9 cellular contexts compared by ENCODE assay signal in the genomic region with DNA sequence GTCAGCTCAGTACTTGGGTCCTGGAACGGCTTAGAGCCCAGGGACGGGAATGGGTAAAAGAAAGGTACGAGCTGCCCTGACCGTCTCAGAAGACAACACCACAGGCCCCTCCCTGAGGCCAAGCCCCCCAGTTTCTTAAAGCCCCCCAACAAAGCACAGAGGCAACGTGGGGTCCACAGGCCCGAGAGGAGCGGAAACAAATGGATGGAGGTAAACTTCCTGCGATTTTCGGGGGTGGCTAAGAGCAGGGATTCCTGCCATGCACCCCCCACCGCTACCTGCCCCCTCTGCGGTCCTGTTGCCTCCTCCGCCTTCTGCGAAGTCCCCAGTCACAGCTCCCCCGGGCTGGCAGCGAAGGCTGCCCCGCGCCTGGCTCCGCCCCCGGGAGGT. TPM values are rescaled to one million over a fixed set of nuclear protein-coding genes. Genes with fewer than 3 reads are reported as not detected.
DNase-seq lines count a peak whose midpoint lies in the region; ATAC-seq, FAIRE-seq and TF ChIP-seq lines count a peak whose summit lies in the region.
"Had no signal": no experiment of that assay in that cellular context is flagged by ENCODE, and none has a peak within 500 bp of the region (broad histone marks: within the 10 kb centered on the region; RNA-seq: fewer than 3 reads in every experiment).

No MANE protein-coding gene starts in this region.

- TF ChIP-seq POLR2A in IMR-90 (IDR thresholded peaks at IDR 0.05; ENCODE audit: low read depth, low read length): no peak

- H3K4me2 ChIP-seq in IMR-90 (ENCODE audit: low read depth, low read length): peak overlapping the region; percentile 98

- H3K4ac ChIP-seq in IMR-90 (ENCODE audit: low read depth, low read length): peak overlapping the region; percentile 56

- H4K91ac ChIP-seq in IMR-90 (ENCODE audit: insufficient read depth, low read depth, low read length): peak overlapping the region; percentile 24; the same call in 1 of the 2 replicates

- no peaks in the 10 kb centered on the region for H3K27me3 ChIP-seq in IMR-90 (ENCODE audit: control insufficient read depth, insufficient read depth, low read length)
- H3K27me3 ChIP-seq in brain microvascular endothelial cell (replicated peaks): no peaks in the 10 kb centered on the region

- peak overlapping the region; percentile 39; the same call in 1 of the 2 replicates for H3K18ac ChIP-seq in IMR-90 (ENCODE audit: low read depth, low read length)

- 0 out of 2 replicates have a peak overlapping the region, but pooled peaks have one; percentile 7 for H4K5ac ChIP-seq in IMR-90 (ENCODE audit: low read depth, low read length)

- peak overlapping the region; percentile 67; the same call in 1 of the 2 replicates for H3K23ac ChIP-seq in IMR-90 (ENCODE audit: low read depth, low read length)

- 0 out of 2 replicates have a peak, but pooled peaks cover 6% of the 10 kb centered on the region for H3K9me1 ChIP-seq in IMR-90 (ENCODE audit: insufficient read depth, low read length)

- H3K4me3 Mint-ChIP-seq in stimulated activated naive CD8-positive, alpha-beta T cell treated with anti-CD3 and anti-CD28 coated beads, Interleukin-15, amount 100 ng/mL, for 72 hours: peak overlapping the region; percentile 72 to 74

- H2AK5ac ChIP-seq in IMR-90 (ENCODE audit: low read depth, low read length): peak overlapping the region; percentile 78; the same call in 1 of the 2 replicates

- H4K20me1 ChIP-seq in IMR-90 (ENCODE audit: insufficient read depth, low read length): peaks cover 70% of the 10 kb centered on the region

- no CpG with 5 or more reads among the region's 19 CpGs for WGBS in IMR-90 (ENCODE audit: extremely low coverage in 2 of 2, insufficient read length in 1 of 2), 2 experiments

- peaks cover 21% of the 10 kb centered on the region for H3K4me1 Mint-ChIP-seq in stimulated activated naive CD8-positive, alpha-beta T cell treated with anti-CD3 and anti-CD28 coated beads, Interleukin-15, amount 100 ng/mL, for 72 hours

- CTCF ChIA-PET in IMR-90 (lab: Yijun Ruan, JAX): no interaction called here

- H3K56ac ChIP-seq in IMR-90 (ENCODE audit: extremely low read depth, insufficient read depth, low read length): peak overlapping the region; percentile 47; the same call in 1 of the 2 replicates

- dilution Hi-C loops in IMR-90 (cut with HindIII; ENCODE audit: low sequenced_read_pairs, unreplicated experiment): no loop called here

- ATAC-seq in IMR-90 (ENCODE audit: low read depth) (peak; percentile 64; the same call in 1 of the 2 replicates), GM21529 (IDR thresholded peaks at IDR 0.05; ENCODE audit: unreplicated experiment) (no peak)
- ATAC-seq in stimulated activated naive CD8-positive, alpha-beta T cell treated with anti-CD3 and anti-CD28 coated beads, Interleukin-15, amount 100 ng/mL, for 72 hours: peak; percentile 29

- BruUV-seq in IMR-90 (replicated peaks; lab: Mats Ljungman, UMichigan): no TSS peak

- peak overlapping the region; percentile 91 for H3K14ac ChIP-seq in IMR-90 (replicated peaks; ENCODE audit: low read depth, low read length)

- POLR2A ChIA-PET in IMR-90 (lab: Charles Lee; ENCODE audit: unreplicated experiment): interaction anchor here (0.6 kb wide), 1 partner anchor 271 kb away, joined by 15 read pairs; no protein-coding TSS in a partner anchor

- H3K9ac ChIP-seq in IMR-90 (ENCODE audit: low read depth, low read length) (peak overlapping the region; percentile 91), kidney (ENCODE audit: low read length in 2 of 2) (peak overlapping the region; percentile 63 to 73)

- no peak overlapping the region for H3K27ac Mint-ChIP-seq in stimulated activated naive CD8-positive, alpha-beta T cell treated with anti-CD3 and anti-CD28 coated beads, Interleukin-15, amount 100 ng/mL, for 72 hours

- H2BK20ac ChIP-seq in IMR-90 (ENCODE audit: low read depth, low read length): no peak overlapping the region

- DNase-seq in AG08396 (ENCODE audit: low spot score) (peak; percentile 83), IMR-90 (peak; percentile 23), brain microvascular endothelial cell (no peak), kidney (no peak), SIG-M5 (lab: John Stamatoyannopoulos, UW) (no peak), NCI-H2029 treated with DMSO at 0.1 percent for 48 hours (lab: John Stamatoyannopoulos, UW) (no peak)
- peak in 1 of 2 donors; percentile 22 for DNase-seq in stimulated activated naive CD8-positive, alpha-beta T cell treated with anti-CD3 and anti-CD28 coated beads, Interleukin-15, amount 100 ng/mL, for 72 hours

- TF ChIP-seq CTCF in IMR-90 (conservative IDR thresholded peaks at IDR 0.05; ENCODE audit: low read depth, low read length) (no peak), brain microvascular endothelial cell (IDR thresholded peaks at IDR 0.05; ENCODE audit: low read depth, low read length, missing control alignments) (no peak), kidney (IDR thresholded peaks at IDR 0.05; ENCODE audit: borderline replicate concordance, extremely low read depth, insufficient read depth) (no peak)

- H3K79me1 ChIP-seq in IMR-90 (ENCODE audit: low read depth in 1 of 2, low read length in 2 of 2): peaks cover 22 to 55% of the 10 kb centered on the region in 2 experiments

- H2AFZ ChIP-seq in IMR-90 (replicated peaks; ENCODE audit: low read length, poor library complexity): peak overlapping the region; percentile 57

- H2BK120ac ChIP-seq in IMR-90 (ENCODE audit: low read depth, low read length): no peak overlapping the region

- peaks cover 8% of the 10 kb centered on the region for H3K4me1 ChIP-seq in IMR-90 (ENCODE audit: control insufficient read depth, insufficient read depth, low read length)
- peaks cover 8 to 27% of the 10 kb centered on the region in 2 donors for H3K4me1 ChIP-seq in kidney (ENCODE audit: control insufficient read depth in 1 of 2, insufficient read depth in 1 of 2, low read depth in 1 of 2, low read length in 2 of 2)

- FAIRE-seq in kidney (lab: Jason Lieb, UNC): no peak
- FAIRE-seq: endometrium had no signal

- peak overlapping the region; percentile 87 for H3K4me3 ChIP-seq in IMR-90 (ENCODE audit: insufficient read depth, low read depth, low read length)
- peak overlapping the region; percentile 59 for H3K4me3 ChIP-seq in brain microvascular endothelial cell (ENCODE audit: low read depth, low read length)
- peak overlapping the region; percentile 48 to 73 for H3K4me3 ChIP-seq in kidney (ENCODE audit: low read length in 2 of 2)

- TF ChIP-seq RAD21 in IMR-90 (IDR thresholded peaks at IDR 0.05; ENCODE audit: low read length): no peak

- H3K9me3 ChIP-seq in IMR-90 (ENCODE audit: control insufficient read depth, insufficient read depth, low read length) (no peaks in the 10 kb centered on the region), kidney (ENCODE audit: control insufficient read depth in 1 of 2, low read length in 2 of 2) (no peaks in the 10 kb centered on the region)

- H3K9me3 Mint-ChIP-seq in stimulated activated naive CD8-positive, alpha-beta T cell treated with anti-CD3 and anti-CD28 coated beads, Interleukin-15, amount 100 ng/mL, for 72 hours: no peaks in the 10 kb centered on the region

- in situ Hi-C loops in IMR-90 (cut with MboI; ENCODE audit: low sequenced_read_pairs) (no loop called here), brain microvascular endothelial cell (cut with HindIII; ENCODE audit: low pct_ligation_motif_present, low sequenced_read_pairs) (no loop called here)

- H4K8ac ChIP-seq in IMR-90 (ENCODE audit: low read depth in 2 of 2, low read length in 2 of 2): peak overlapping the region in 1 of 2 experiments; percentile 67; a peak in 1 of 4 replicates

- intact Hi-C loops in IMR-90 (cut with micrococcal nuclease): no loop called here
- intact Hi-C loops in kidney (cut with DNase I): no loop called here

- no peaks in the 10 kb centered on the region for H3K36me3 ChIP-seq in IMR-90 (ENCODE audit: control insufficient read depth, insufficient read depth, low read length)
- H3K36me3 ChIP-seq in brain microvascular endothelial cell (replicated peaks): no peaks in the 10 kb centered on the region
- H3K36me3 ChIP-seq in kidney (ENCODE audit: control insufficient read depth in 1 of 2, insufficient read depth in 2 of 2, low read length in 2 of 2): no peaks in the 10 kb centered on the region

- H2BK5ac ChIP-seq in IMR-90 (ENCODE audit: low read depth, low read length, poor library complexity, severe bottlenecking): peak overlapping the region; percentile 47

- H3K27me3 Mint-ChIP-seq in stimulated activated naive CD8-positive, alpha-beta T cell treated with anti-CD3 and anti-CD28 coated beads, Interleukin-15, amount 100 ng/mL, for 72 hours: peaks cover 31% of the 10 kb centered on the region

- H3K27ac ChIP-seq in IMR-90 (ENCODE audit: insufficient read depth, low read length): peak overlapping the region; percentile 78
- H3K27ac ChIP-seq in brain microvascular endothelial cell: no peak overlapping the region
- no peak overlapping the region for H3K27ac ChIP-seq in kidney (ENCODE audit: low read depth in 2 of 2, low read length in 2 of 2)

- no peak overlapping the region for H2BK15ac ChIP-seq in IMR-90 (ENCODE audit: low read depth, low read length)

- peak overlapping the region; percentile 79 for H2AK9ac ChIP-seq in IMR-90 (replicated peaks; ENCODE audit: low read depth, low read length, poor library complexity)

TF ChIP-seq in IMR-90, 13 proteins besides CTCF, POLR2A, EP300 and RAD21:
- TF ChIP-seq RFX5 (IDR thresholded peaks at IDR 0.05; ENCODE audit: low read depth, low read length): no peak
- TF ChIP-seq MAZ (IDR thresholded peaks at IDR 0.05; ENCODE audit: borderline replicate concordance, low read depth, low read length): 0 out of 2 replicates have a peak, but pooled peaks have one; percentile 27

RNA-seq across cellular contexts. Expression of a gene that starts 48.2 kb away (rescaled TPM):
- total RNA-seq in IMR-90 (2012; rRNA removed) (40.1 and 43.3 TPM in 2 replicates), kidney (103 TPM)
- polyA plus RNA-seq in IMR-90 (2012; rRNA removed) (51.9 and 56.5 TPM in 2 replicates), kidney (ENCODE audit: insufficient read depth, low read depth, low replicate concordance) (7.2 TPM)
- 38.6 and 74.6 TPM in 2 replicates for polyA plus RNA-seq in IMR-90 (2012; cell fraction: cytosol; rRNA removed)
- 97.2 and 218 TPM in 2 replicates for polyA plus RNA-seq in IMR-90 (2012; cell fraction: nucleus; rRNA removed; ENCODE audit: low replicate concordance)

Comparison
In these comparisons a context has a peak if more than half of its experiments do, and no peak if none do; other contexts are left out.
1. DNase-seq: peak in AG08396 (single experiment) and IMR-90 (single experiment); none in brain microvascular endothelial cell (single experiment), kidney (single experiment), SIG-M5 (single experiment) and NCI-H2029 treated with DMSO at 0.1 percent for 48 hours (single experiment).
2. Peak in every context shown above with its lines, with median percentiles within 50 percentile points of each other: H3K4me3 ChIP-seq.